In the genomic region with DNA sequence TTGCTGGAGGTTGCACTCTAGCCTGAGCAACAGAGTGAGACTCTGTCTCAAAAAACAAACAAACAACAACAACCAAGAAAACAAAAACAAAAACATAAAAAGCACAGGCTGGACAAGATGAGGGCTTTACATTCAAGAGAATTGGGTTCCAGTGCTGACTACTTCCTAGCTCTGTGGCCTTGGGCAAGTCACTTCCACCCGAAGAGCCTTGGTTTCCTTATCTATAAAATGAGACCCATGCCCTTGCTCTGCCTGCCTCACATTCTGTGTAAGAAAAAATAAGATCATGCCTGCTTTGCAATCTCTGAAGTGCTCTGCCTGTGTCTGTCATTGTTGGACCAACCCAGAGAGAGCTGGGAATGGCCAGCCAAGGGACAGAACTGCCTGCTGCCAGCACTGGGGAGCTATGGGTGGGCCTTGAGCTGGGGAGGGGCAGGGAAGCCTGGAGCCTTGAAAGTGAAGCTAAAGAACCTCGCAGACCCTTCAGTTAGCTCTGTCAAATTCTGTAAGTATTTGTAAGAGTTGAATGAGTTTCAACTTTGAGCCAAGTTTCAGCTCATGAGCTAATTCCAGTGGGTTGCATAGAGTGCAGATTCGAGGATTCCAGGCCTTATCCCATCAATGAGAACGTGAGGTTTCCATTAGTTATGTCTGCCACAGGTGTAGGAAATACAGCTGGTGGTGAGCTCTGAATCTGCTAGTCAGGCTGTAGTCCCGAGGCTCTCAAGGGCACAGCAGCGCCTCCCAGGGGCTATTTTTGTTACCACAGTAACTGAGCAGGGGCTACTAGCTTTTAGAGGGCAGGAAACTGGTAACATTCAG, we compare ENCODE assay signal across 1 cellular context.
TF ChIP-seq lines count a peak whose summit lies in the region.

No MANE protein-coding gene starts in this region.

TF ChIP-seq in HepG2, 621 proteins besides CTCF, POLR2A, EP300 and RAD21 (continued from another document and continues in another):
- no peak for TF ChIP-seq ZNF629 (CRISPR knock-in tag; conservative IDR thresholded peaks at IDR 0.05)
- TF ChIP-seq KLF15 (CRISPR knock-in tag; IDR thresholded peaks at IDR 0.05; ENCODE audit: borderline replicate concordance) = no peak
- TF ChIP-seq ATAD3A (CRISPR knock-in tag; IDR thresholded peaks at IDR 0.05) = no peak
- TF ChIP-seq MZF1 (CRISPR knock-in tag; IDR thresholded peaks at IDR 0.05; ENCODE audit: borderline replicate concordance) = no peak
- TF ChIP-seq ETV5 (CRISPR knock-in tag; IDR thresholded peaks at IDR 0.05; ENCODE audit: borderline replicate concordance) = no peak; the same call in 1 of the 2 replicates
- TF ChIP-seq, protein P1, sequence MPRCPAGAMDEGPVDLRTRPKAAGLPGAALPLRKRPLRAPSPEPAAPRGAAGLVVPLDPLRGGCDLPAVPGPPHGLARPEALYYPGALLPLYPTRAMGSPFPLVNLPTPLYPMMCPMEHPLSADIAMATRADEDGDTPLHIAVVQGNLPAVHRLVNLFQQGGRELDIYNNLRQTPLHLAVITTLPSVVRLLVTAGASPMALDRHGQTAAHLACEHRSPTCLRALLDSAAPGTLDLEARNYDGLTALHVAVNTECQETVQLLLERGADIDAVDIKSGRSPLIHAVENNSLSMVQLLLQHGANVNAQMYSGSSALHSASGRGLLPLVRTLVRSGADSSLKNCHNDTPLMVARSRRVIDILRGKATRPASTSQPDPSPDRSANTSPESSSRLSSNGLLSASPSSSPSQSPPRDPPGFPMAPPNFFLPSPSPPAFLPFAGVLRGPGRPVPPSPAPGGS (CRISPR knock-in tag; IDR thresholded peaks at IDR 0.05) = no peak
- no peak for TF ChIP-seq NCOA5 (CRISPR knock-in tag; IDR thresholded peaks at IDR 0.05)
- no peak for TF ChIP-seq ZNF761 (CRISPR knock-in tag; conservative IDR thresholded peaks at IDR 0.05)
- TF ChIP-seq, protein P2, sequence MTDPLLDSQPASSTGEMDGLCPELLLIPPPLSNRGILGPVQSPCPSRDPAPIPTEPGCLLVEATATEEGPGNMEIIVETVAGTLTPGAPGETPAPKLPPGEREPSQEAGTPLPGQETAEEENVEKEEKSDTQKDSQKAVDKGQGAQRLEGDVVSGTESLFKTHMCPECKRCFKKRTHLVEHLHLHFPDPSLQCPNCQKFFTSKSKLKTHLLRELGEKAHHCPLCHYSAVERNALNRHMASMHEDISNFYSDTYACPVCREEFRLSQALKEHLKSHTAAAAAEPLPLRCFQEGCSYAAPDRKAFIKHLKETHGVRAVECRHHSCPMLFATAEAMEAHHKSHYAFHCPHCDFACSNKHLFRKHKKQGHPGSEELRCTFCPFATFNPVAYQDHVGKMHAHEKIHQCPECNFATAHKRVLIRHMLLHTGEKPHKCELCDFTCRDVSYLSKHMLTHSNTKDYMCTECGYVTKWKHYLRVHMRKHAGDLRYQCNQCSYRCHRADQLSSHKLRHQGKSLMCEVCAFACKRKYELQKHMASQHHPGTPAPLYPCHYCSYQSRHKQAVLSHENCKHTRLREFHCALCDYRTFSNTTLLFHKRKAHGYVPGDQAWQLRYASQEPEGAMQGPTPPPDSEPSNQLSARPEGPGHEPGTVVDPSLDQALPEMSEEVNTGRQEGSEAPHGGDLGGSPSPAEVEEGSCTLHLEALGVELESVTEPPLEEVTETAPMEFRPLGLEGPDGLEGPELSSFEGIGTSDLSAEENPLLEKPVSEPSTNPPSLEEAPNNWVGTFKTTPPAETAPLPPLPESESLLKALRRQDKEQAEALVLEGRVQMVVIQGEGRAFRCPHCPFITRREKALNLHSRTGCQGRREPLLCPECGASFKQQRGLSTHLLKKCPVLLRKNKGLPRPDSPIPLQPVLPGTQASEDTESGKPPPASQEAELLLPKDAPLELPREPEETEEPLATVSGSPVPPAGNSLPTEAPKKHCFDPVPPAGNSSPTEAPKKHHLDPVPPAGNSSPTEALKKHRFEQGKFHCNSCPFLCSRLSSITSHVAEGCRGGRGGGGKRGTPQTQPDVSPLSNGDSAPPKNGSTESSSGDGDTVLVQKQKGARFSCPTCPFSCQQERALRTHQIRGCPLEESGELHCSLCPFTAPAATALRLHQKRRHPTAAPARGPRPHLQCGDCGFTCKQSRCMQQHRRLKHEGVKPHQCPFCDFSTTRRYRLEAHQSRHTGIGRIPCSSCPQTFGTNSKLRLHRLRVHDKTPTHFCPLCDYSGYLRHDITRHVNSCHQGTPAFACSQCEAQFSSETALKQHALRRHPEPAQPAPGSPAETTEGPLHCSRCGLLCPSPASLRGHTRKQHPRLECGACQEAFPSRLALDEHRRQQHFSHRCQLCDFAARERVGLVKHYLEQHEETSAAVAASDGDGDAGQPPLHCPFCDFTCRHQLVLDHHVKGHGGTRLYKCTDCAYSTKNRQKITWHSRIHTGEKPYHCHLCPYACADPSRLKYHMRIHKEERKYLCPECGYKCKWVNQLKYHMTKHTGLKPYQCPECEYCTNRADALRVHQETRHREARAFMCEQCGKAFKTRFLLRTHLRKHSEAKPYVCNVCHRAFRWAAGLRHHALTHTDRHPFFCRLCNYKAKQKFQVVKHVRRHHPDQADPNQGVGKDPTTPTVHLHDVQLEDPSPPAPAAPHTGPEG (CRISPR knock-in tag; IDR thresholded peaks at IDR 0.05) = no peak
- TF ChIP-seq ISX (CRISPR knock-in tag; conservative IDR thresholded peaks at IDR 0.05) = no peak
- TF ChIP-seq, protein P3, sequence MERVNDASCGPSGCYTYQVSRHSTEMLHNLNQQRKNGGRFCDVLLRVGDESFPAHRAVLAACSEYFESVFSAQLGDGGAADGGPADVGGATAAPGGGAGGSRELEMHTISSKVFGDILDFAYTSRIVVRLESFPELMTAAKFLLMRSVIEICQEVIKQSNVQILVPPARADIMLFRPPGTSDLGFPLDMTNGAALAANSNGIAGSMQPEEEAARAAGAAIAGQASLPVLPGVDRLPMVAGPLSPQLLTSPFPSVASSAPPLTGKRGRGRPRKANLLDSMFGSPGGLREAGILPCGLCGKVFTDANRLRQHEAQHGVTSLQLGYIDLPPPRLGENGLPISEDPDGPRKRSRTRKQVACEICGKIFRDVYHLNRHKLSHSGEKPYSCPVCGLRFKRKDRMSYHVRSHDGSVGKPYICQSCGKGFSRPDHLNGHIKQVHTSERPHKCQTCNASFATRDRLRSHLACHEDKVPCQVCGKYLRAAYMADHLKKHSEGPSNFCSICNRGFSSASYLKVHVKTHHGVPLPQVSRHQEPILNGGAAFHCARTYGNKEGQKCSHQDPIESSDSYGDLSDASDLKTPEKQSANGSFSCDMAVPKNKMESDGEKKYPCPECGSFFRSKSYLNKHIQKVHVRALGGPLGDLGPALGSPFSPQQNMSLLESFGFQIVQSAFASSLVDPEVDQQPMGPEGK (CRISPR knock-in tag; IDR thresholded peaks at IDR 0.05) = no peak
- peak; percentile 35; the same call in 1 of the 2 replicates for TF ChIP-seq HHEX (CRISPR knock-in tag; IDR thresholded peaks at IDR 0.05)
- no peak for TF ChIP-seq TCF7 (IDR thresholded peaks at IDR 0.05; ENCODE audit: low read depth)
- no peak for TF ChIP-seq FOXK2 (IDR thresholded peaks at IDR 0.05)
- no peak for TF ChIP-seq JARID2 (CRISPR knock-in tag; IDR thresholded peaks at IDR 0.05; ENCODE audit: insufficient replicate concordance)
- no peak for TF ChIP-seq ZNF431 (CRISPR knock-in tag; IDR thresholded peaks at IDR 0.05; ENCODE audit: borderline replicate concordance, low read depth)
- TF ChIP-seq ZNF292 (CRISPR knock-in tag; IDR thresholded peaks at IDR 0.05; ENCODE audit: borderline replicate concordance, low read depth) = 0 out of 2 replicates have a peak, but pooled peaks have one; percentile 18
- TF ChIP-seq, protein P4, sequence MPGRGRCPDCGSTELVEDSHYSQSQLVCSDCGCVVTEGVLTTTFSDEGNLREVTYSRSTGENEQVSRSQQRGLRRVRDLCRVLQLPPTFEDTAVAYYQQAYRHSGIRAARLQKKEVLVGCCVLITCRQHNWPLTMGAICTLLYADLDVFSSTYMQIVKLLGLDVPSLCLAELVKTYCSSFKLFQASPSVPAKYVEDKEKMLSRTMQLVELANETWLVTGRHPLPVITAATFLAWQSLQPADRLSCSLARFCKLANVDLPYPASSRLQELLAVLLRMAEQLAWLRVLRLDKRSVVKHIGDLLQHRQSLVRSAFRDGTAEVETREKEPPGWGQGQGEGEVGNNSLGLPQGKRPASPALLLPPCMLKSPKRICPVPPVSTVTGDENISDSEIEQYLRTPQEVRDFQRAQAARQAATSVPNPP (CRISPR knock-in tag; IDR thresholded peaks at IDR 0.05) = no peak
- TF ChIP-seq ARHGAP35 (CRISPR knock-in tag; IDR thresholded peaks at IDR 0.05; ENCODE audit: borderline replicate concordance) = no peak
- TF ChIP-seq FOXP1 (IDR thresholded peaks at IDR 0.05) = no peak
- TF ChIP-seq FOXP1 (CRISPR knock-in tag; IDR thresholded peaks at IDR 0.05) = no peak
- TF ChIP-seq, protein P5, sequence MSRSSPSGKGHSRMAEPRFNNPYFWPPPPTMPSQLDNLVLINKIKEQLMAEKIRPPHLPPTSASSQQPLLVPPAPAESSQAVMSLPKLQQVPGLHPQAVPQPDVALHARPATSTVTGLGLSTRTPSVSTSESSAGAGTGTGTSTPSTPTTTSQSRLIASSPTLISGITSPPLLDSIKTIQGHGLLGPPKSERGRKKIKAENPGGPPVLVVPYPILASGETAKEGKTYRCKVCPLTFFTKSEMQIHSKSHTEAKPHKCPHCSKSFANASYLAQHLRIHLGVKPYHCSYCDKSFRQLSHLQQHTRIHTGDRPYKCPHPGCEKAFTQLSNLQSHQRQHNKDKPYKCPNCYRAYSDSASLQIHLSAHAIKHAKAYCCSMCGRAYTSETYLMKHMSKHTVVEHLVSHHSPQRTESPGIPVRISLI (CRISPR knock-in tag; IDR thresholded peaks at IDR 0.05; ENCODE audit: borderline replicate concordance) = no peak
- peak; percentile 52; the same call in 1 of the 2 replicates for TF ChIP-seq ZNF792 (CRISPR knock-in tag; IDR thresholded peaks at IDR 0.05)
- no peak for TF ChIP-seq CBFB (CRISPR knock-in tag; IDR thresholded peaks at IDR 0.05)
- TF ChIP-seq ZNF788 (CRISPR knock-in tag; IDR thresholded peaks at IDR 0.05; ENCODE audit: borderline replicate concordance) = no peak; the same call in 1 of the 2 replicates
- TF ChIP-seq ETV6 (CRISPR knock-in tag; conservative IDR thresholded peaks at IDR 0.05) = no peak
- TF ChIP-seq PRMT3 (CRISPR knock-in tag; IDR thresholded peaks at IDR 0.05; ENCODE audit: borderline replicate concordance, low read depth) = no peak
- TF ChIP-seq, protein P6, sequence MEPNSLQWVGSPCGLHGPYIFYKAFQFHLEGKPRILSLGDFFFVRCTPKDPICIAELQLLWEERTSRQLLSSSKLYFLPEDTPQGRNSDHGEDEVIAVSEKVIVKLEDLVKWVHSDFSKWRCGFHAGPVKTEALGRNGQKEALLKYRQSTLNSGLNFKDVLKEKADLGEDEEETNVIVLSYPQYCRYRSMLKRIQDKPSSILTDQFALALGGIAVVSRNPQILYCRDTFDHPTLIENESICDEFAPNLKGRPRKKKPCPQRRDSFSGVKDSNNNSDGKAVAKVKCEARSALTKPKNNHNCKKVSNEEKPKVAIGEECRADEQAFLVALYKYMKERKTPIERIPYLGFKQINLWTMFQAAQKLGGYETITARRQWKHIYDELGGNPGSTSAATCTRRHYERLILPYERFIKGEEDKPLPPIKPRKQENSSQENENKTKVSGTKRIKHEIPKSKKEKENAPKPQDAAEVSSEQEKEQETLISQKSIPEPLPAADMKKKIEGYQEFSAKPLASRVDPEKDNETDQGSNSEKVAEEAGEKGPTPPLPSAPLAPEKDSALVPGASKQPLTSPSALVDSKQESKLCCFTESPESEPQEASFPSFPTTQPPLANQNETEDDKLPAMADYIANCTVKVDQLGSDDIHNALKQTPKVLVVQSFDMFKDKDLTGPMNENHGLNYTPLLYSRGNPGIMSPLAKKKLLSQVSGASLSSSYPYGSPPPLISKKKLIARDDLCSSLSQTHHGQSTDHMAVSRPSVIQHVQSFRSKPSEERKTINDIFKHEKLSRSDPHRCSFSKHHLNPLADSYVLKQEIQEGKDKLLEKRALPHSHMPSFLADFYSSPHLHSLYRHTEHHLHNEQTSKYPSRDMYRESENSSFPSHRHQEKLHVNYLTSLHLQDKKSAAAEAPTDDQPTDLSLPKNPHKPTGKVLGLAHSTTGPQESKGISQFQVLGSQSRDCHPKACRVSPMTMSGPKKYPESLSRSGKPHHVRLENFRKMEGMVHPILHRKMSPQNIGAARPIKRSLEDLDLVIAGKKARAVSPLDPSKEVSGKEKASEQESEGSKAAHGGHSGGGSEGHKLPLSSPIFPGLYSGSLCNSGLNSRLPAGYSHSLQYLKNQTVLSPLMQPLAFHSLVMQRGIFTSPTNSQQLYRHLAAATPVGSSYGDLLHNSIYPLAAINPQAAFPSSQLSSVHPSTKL (CRISPR knock-in tag; IDR thresholded peaks at IDR 0.05) = peak; percentile 41; the same call in 1 of the 2 replicates
- no peak for TF ChIP-seq CAMTA2 (CRISPR knock-in tag; IDR thresholded peaks at IDR 0.05; ENCODE audit: borderline replicate concordance)
- peak; percentile 62; the same call in 1 of the 2 replicates for TF ChIP-seq ZNF501 (CRISPR knock-in tag; IDR thresholded peaks at IDR 0.05)
- TF ChIP-seq NFIC (IDR thresholded peaks at IDR 0.05; ENCODE audit: low read length) = no peak
- TF ChIP-seq, protein P7, sequence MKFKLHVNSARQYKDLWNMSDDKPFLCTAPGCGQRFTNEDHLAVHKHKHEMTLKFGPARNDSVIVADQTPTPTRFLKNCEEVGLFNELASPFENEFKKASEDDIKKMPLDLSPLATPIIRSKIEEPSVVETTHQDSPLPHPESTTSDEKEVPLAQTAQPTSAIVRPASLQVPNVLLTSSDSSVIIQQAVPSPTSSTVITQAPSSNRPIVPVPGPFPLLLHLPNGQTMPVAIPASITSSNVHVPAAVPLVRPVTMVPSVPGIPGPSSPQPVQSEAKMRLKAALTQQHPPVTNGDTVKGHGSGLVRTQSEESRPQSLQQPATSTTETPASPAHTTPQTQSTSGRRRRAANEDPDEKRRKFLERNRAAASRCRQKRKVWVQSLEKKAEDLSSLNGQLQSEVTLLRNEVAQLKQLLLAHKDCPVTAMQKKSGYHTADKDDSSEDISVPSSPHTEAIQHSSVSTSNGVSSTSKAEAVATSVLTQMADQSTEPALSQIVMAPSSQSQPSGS (CRISPR knock-in tag; IDR thresholded peaks at IDR 0.05) = peak; percentile 59
- TF ChIP-seq ZFYVE20 (CRISPR knock-in tag; IDR thresholded peaks at IDR 0.05; ENCODE audit: borderline replicate concordance, low read depth) = no peak
- no peak for TF ChIP-seq DNMT1 (CRISPR knock-in tag; IDR thresholded peaks at IDR 0.05)
- no peak for TF ChIP-seq U2AF2 (IDR thresholded peaks at IDR 0.05; ENCODE audit: low read depth, low read length)
- no peak for TF ChIP-seq HNRNPH1 (optimal IDR thresholded peaks at IDR 0.05; ENCODE audit: low read depth, low read length)
- TF ChIP-seq, protein P8, sequence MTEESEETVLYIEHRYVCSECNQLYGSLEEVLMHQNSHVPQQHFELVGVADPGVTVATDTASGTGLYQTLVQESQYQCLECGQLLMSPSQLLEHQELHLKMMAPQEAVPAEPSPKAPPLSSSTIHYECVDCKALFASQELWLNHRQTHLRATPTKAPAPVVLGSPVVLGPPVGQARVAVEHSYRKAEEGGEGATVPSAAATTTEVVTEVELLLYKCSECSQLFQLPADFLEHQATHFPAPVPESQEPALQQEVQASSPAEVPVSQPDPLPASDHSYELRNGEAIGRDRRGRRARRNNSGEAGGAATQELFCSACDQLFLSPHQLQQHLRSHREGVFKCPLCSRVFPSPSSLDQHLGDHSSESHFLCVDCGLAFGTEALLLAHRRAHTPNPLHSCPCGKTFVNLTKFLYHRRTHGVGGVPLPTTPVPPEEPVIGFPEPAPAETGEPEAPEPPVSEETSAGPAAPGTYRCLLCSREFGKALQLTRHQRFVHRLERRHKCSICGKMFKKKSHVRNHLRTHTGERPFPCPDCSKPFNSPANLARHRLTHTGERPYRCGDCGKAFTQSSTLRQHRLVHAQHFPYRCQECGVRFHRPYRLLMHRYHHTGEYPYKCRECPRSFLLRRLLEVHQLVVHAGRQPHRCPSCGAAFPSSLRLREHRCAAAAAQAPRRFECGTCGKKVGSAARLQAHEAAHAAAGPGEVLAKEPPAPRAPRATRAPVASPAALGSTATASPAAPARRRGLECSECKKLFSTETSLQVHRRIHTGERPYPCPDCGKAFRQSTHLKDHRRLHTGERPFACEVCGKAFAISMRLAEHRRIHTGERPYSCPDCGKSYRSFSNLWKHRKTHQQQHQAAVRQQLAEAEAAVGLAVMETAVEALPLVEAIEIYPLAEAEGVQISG (CRISPR knock-in tag; IDR thresholded peaks at IDR 0.05) = peak; percentile 53; the same call in 1 of the 2 replicates
- TF ChIP-seq ZNF780A (CRISPR knock-in tag; IDR thresholded peaks at IDR 0.05) = no peak
